ENCODE assay signal across 21 cellular contexts in genomic region chr9:93035821-93036351, GRCh38. TPM values are rescaled to one million over a fixed set of nuclear protein-coding genes. Genes with fewer than 3 reads are reported as not detected.
DNase-seq lines count a peak whose midpoint lies in the region; ATAC-seq and TF ChIP-seq lines count a peak whose summit lies in the region.
"Had no signal": no experiment of that assay in that cellular context is flagged by ENCODE, and none has a peak within 500 bp of the region (broad histone marks: within the 10 kb centered on the region; RNA-seq: fewer than 3 reads in every experiment).

No MANE protein-coding gene starts in this region.

- ATAC-seq in GM19455 (IDR thresholded peaks at IDR 0.05; ENCODE audit: unreplicated experiment): no peak
- ATAC-seq in WTC11: no peak; the same call in 1 of the 2 replicates
- ATAC-seq: activated CD8-positive, alpha-beta memory T cell treated with anti-CD3 and anti-CD28 coated beads, Interleukin-2, amount 10 ng/mL, durations not matched to agents 7 days and 5 days had no signal

- H3K36me3 Mint-ChIP-seq in CD14-positive monocyte: peaks cover 43 to 63% of the 10 kb centered on the region in 2 donors
- H3K36me3 Mint-ChIP-seq in chondrocyte (ENCODE audit: low read depth): no peaks in the 10 kb centered on the region
- no peaks in the 10 kb centered on the region for H3K36me3 Mint-ChIP-seq in WTC11

- peaks cover 93% of the 10 kb centered on the region for H3K4me1 Mint-ChIP-seq in CD14-positive monocyte
- peaks cover 3% of the 10 kb centered on the region for H3K4me1 Mint-ChIP-seq in chondrocyte (ENCODE audit: low read depth)
- H3K4me1 Mint-ChIP-seq in WTC11: peaks cover 14% of the 10 kb centered on the region

- no peak overlapping the region for H3K4me3 ChIP-seq in NB4 (ENCODE audit: low read depth, low read length)
- H3K4me3 ChIP-seq: coronary artery, MG63 had no signal

- no peak overlapping the region for H3K4me3 Mint-ChIP-seq in CD14-positive monocyte
- H3K4me3 Mint-ChIP-seq in chondrocyte (ENCODE audit: unreplicated experiment): no peak overlapping the region
- no peak overlapping the region for H3K4me3 Mint-ChIP-seq in WTC11
- H3K4me3 Mint-ChIP-seq: activated CD8-positive, alpha-beta memory T cell treated with anti-CD3 and anti-CD28 coated beads, Interleukin-2, amount 10 ng/mL, durations not matched to agents 7 days and 5 days; nephron progenitor cell had no signal

- no peak for TF ChIP-seq POLR2A in NB4 (IDR thresholded peaks at IDR 0.05; ENCODE audit: extremely low read depth, insufficient read length)

- POLR2A ChIA-PET in WTC11 (lab: Charles Lee): no interaction called here

- peak; percentile 50 for DNase-seq in Ammon's horn (ENCODE audit: low spot score)
- DNase-seq in CD14-positive monocyte (ENCODE audit: low spot score): no peak
- no peak for DNase-seq in NB4 (ENCODE audit: low read depth)
- peak; percentile 76 for DNase-seq in chondrocyte (ENCODE audit: low spot score)
- no peak for DNase-seq in ureter (ENCODE audit: low spot score)
- no peak for DNase-seq in WTC11 (ENCODE audit: low spot score)
- no peak for DNase-seq in kidney glomerular epithelial cell (lab: John Stamatoyannopoulos, UW)
- DNase-seq: activated CD4-positive, CD25-positive, alpha-beta regulatory T cell treated with anti-CD3 and anti-CD28 coated beads, Interleukin-2, amount 50 U/mL, for 72 hours; activated CD8-positive, alpha-beta memory T cell treated with anti-CD3 and anti-CD28 coated beads, Interleukin-2, amount 10 ng/mL, durations not matched to agents 7 days and 5 days; activated gamma-delta T cell; hippocampal formation; kidney; mammary epithelial cell; MG63; NCI-H187; NCI-H345; nephron progenitor cell had no signal

- intact Hi-C loops in CD14-positive monocyte (cut with micrococcal nuclease): loop anchor here in 1 of 2 donors (5.0 kb wide), 1 partner anchor 56 kb away; no protein-coding TSS in a partner anchor

- no peaks in the 10 kb centered on the region for H3K27me3 Mint-ChIP-seq in CD14-positive monocyte (ENCODE audit: low read depth in 3 of 3)
- H3K27me3 Mint-ChIP-seq in chondrocyte (ENCODE audit: low read depth): peaks cover 31% of the 10 kb centered on the region
- no peaks in the 10 kb centered on the region for H3K27me3 Mint-ChIP-seq in WTC11 (ENCODE audit: low read depth)
- H3K27me3 Mint-ChIP-seq: activated CD8-positive, alpha-beta memory T cell treated with anti-CD3 and anti-CD28 coated beads, Interleukin-2, amount 10 ng/mL, durations not matched to agents 7 days and 5 days had no signal

- CTCF ChIA-PET in WTC11 (lab: Charles Lee): interaction anchor here (0.6 to 2.4 kb wide), 10 partner anchors 12 to 1441 kb away, joined by 3 to 12 read pairs (median 4); no protein-coding TSS in a partner anchor

- TF ChIP-seq CTCF in CD14-positive monocyte (IDR thresholded peaks at IDR 0.05) (no peak), NB4 (IDR thresholded peaks at IDR 0.05; ENCODE audit: low read depth, low read length) (peak; percentile 4), chondrocyte (IDR thresholded peaks at IDR 0.05) (peak; percentile 9), WTC11 (IDR thresholded peaks at IDR 0.05) (no peak)

- H3K27ac Mint-ChIP-seq in CD14-positive monocyte (peak overlapping the region in 5 of 7 donors; percentile 35 to 86 (median 58)), chondrocyte (ENCODE audit: unreplicated experiment) (no peak overlapping the region), WTC11 (no peak overlapping the region)
- H3K27ac Mint-ChIP-seq: activated CD8-positive, alpha-beta memory T cell treated with anti-CD3 and anti-CD28 coated beads, Interleukin-2, amount 10 ng/mL, durations not matched to agents 7 days and 5 days; nephron progenitor cell had no signal

- H3K9me3 Mint-ChIP-seq in CD14-positive monocyte (no peaks in the 10 kb centered on the region), chondrocyte (ENCODE audit: low read depth) (no peaks in the 10 kb centered on the region), WTC11 (peaks cover 2% of the 10 kb centered on the region; the same call in 1 of the 2 replicates)
- H3K9me3 Mint-ChIP-seq: nephron progenitor cell had no signal

TF ChIP-seq in WTC11, 78 proteins besides CTCF, POLR2A, EP300 and RAD21:
- no peak for TF ChIP-seq ESRRA (CRISPR knock-in tag; IDR thresholded peaks at IDR 0.05; ENCODE audit: borderline replicate concordance)
- TF ChIP-seq ERG (CRISPR knock-in tag; IDR thresholded peaks at IDR 0.05): no peak
- TF ChIP-seq ZNF219 (CRISPR knock-in tag; IDR thresholded peaks at IDR 0.05; ENCODE audit: borderline replicate concordance): no peak
- TF ChIP-seq ATF2 (CRISPR knock-in tag; IDR thresholded peaks at IDR 0.05; ENCODE audit: borderline replicate concordance, low read depth): no peak

RNA-seq across cellular contexts. Expression of gene SUSD3, which starts 22.6 kb away (rescaled TPM):
- 10 to 100 TPM; 10.5 to 15.7 TPM for polyA plus RNA-seq in CD14-positive monocyte
- total RNA-seq in chondrocyte (not detected in 3 replicates), ureter (3.0 TPM), WTC11 (2021) (11.5 to 13.2 TPM (median 11.9 TPM) in 3 replicates)
- total RNA-seq: astrocyte, endothelial cell of umbilical vein had no signal
- polyA plus RNA-seq: endothelial cell of umbilical vein had no signal

Comparison
In these comparisons a context has a peak if more than half of its experiments do, and no peak if none do; other contexts are left out.
1. DNase-seq: peak in Ammon's horn (single experiment) and chondrocyte (single experiment); none in CD14-positive monocyte (single experiment), NB4 (single experiment), ureter (single experiment), WTC11 (single experiment) and kidney glomerular epithelial cell (single experiment).
2. H3K27ac Mint-ChIP-seq: peak in CD14-positive monocyte (5 of 7); none in chondrocyte (single experiment) and WTC11 (single experiment).
3. CTCF ChIP-seq: peak in NB4 (single experiment) and chondrocyte (single experiment); none in CD14-positive monocyte (single experiment) and WTC11 (single experiment).